8 cellular contexts compared by ENCODE assay signal in the genomic region with DNA sequence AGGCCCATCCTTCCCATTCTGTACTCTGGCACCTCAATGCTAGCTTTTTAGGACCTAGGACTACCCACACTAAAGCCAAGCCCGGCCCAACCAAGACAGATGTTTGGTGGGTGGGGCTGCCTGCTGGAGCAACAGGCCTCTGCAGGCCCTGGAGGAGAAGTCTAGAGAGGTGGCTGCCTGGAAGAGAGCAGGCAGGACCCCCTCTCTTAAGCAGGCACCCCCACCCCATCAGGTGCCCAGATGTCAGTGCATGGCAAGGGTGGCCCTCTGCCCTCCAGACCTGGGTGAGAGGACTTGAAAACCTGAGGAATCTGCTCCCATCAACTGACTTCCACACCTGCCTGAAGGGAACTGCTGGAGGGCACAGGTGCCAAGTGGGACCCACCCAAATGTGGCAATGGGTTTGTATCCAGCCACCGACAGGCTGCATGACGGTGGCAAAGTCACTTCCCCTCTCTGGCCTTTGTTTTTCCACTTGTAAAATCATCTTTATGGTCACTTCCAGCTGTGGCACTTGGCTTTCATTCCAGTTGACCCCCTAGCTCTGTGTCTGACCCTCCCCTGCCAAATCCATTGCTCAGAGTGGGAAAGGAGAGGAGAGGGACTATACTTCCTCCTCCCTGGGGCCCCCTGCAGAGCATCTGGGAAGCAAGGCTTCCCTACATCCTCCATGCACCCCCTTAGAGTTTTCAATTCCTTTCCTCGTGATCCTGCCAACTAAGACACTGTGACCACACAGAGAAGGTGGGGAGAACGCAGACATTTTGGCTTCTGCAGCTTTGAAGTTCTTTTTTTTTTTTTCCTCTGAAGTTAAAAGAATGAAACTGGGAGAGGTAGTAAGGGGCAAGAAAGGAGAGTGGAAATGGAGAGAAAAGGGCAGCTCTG. TPM values are rescaled to one million over a fixed set of nuclear protein-coding genes. Genes with fewer than 3 reads are reported as not detected.
DNase-seq lines count a peak whose midpoint lies in the region; ATAC-seq, FAIRE-seq and TF ChIP-seq lines count a peak whose summit lies in the region.

No MANE protein-coding gene starts in this region.

- H3K9me3 Mint-ChIP-seq in activated T-cell treated with anti-CD3 and anti-CD28 coated beads, Interleukin-2, amount 50 U/mL, for 24 hours: no peaks in the 10 kb centered on the region

- H3K36me3 Mint-ChIP-seq in activated T-cell treated with anti-CD3 and anti-CD28 coated beads, Interleukin-2, amount 50 U/mL, for 24 hours (ENCODE audit: low read depth): peaks cover 76% of the 10 kb centered on the region

- no peak for DNase-seq in GM12892 (ENCODE audit: insufficient read length)
- DNase-seq in activated T-cell treated with anti-CD3 and anti-CD28 coated beads, Interleukin-2, amount 50 U/mL, for 24 hours: peak; percentile 37
- DNase-seq in left cardiac atrium: peak; percentile 45
- peak; percentile 30 for DNase-seq in stimulated activated CD8-positive, alpha-beta memory T cell treated with anti-CD3 and anti-CD28 coated beads, Interleukin-4, amount 100 ng/mL, for 48 hours
- DNase-seq in glomerular visceral epithelial cell (ENCODE audit: extremely low spot score): no peak
- DNase-seq in NCI-H2081 (lab: John Stamatoyannopoulos, UW): no peak

- peak in 1 of 2 donors; percentile 1 for ATAC-seq in left cardiac atrium
- no peak for ATAC-seq in HG02571 (IDR thresholded peaks at IDR 0.05; ENCODE audit: unreplicated experiment)
- ATAC-seq in HG03175 (IDR thresholded peaks at IDR 0.05; ENCODE audit: unreplicated experiment): no peak

- peak overlapping the region; percentile 97 for H3K27ac Mint-ChIP-seq in activated T-cell treated with anti-CD3 and anti-CD28 coated beads, Interleukin-2, amount 50 U/mL, for 24 hours

- H3K4me3 Mint-ChIP-seq in activated T-cell treated with anti-CD3 and anti-CD28 coated beads, Interleukin-2, amount 50 U/mL, for 24 hours: peak overlapping the region; percentile 85

- no peaks in the 10 kb centered on the region for H3K27me3 Mint-ChIP-seq in activated T-cell treated with anti-CD3 and anti-CD28 coated beads, Interleukin-2, amount 50 U/mL, for 24 hours

- peaks cover 73% of the 10 kb centered on the region for H3K4me1 Mint-ChIP-seq in activated T-cell treated with anti-CD3 and anti-CD28 coated beads, Interleukin-2, amount 50 U/mL, for 24 hours (ENCODE audit: low read depth)

- peak; percentile 53 for FAIRE-seq in GM12892 (lab: Jason Lieb, UNC)

- no peak for TF ChIP-seq POLR2A in GM12892 (IDR thresholded peaks at IDR 0.05; ENCODE audit: low read depth, low read length)

- intact Hi-C loops in left cardiac atrium (cut with DNase I): no loop called here

RNA-seq across cellular contexts. Expression of a gene that starts 1.6 kb away (rescaled TPM):
- 48.4 TPM for polyA plus RNA-seq in GM12892 (2012; ENCODE audit: missing spikeins)
- 10 to 100 TPM; 38.1 to 40.6 TPM for total RNA-seq in left cardiac atrium

RNA-seq across cellular contexts. Expression of a gene that starts 10.5 kb away (rescaled TPM):
- polyA plus RNA-seq in GM12892 (2012; ENCODE audit: missing spikeins): 40.7 TPM
- total RNA-seq in left cardiac atrium: 10 to 100 TPM; 42.4 to 46.2 TPM

Comparison
In these comparisons a context has a peak if more than half of its experiments do, and no peak if none do; other contexts are left out.
1. DNase-seq: peak in activated T-cell treated with anti-CD3 and anti-CD28 coated beads, Interleukin-2, amount 50 U/mL, for 24 hours (single experiment), left cardiac atrium (single experiment) and stimulated activated CD8-positive, alpha-beta memory T cell treated with anti-CD3 and anti-CD28 coated beads, Interleukin-4, amount 100 ng/mL, for 48 hours (single experiment); none in GM12892 (single experiment), glomerular visceral epithelial cell (single experiment) and NCI-H2081 (0 of 2).